In the genomic region with DNA sequence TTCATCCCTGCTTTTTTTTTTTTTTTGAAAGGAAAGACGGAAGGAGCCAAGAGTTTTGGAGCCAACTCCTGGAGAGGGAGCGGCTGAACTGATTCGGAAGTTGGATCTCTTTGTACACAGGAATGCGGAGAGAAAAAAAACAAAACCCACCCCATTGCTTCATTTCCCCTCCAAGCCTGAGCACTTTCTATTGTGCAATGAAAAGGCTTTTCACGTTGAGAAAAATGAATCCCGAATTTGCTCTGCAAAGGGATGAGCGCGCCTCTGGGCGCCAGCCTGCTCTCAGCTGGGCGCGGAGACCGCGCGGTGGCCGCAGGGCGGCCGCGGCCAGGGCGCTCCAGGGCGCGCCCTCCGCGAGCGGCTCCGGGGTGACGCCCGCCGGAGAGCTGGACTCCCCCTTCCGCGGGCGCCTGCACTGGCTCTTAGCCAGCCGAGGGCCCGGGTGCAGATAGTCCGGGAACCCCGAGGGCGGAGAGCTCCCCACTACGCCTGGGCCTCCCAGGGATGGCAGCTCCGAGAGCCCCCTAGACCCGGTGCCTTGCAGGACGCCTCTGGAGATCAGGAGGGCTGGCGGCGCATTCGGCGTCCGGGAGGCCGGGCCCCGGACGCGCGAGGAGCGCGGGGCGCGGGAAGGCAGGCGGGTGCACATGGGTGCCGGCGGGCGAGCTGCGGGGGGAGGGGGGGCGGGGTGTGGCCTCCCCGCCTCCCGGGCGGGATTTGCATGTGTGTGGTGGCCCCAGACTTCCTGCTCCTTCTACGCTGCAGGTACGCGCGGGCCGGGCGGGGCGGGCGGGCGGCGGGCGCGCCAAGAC, we compare ENCODE assay signal across 1 cellular context.
TF ChIP-seq lines count a peak whose summit lies in the region.

A gene (plus strand): TSS at position 739 of the 812 bp plus-strand sequence. CDS start 281 bp downstream, outside the sequence.

TF ChIP-seq in K562, 482 proteins besides CTCF, POLR2A, EP300 and RAD21 (continued from another document):
- TF ChIP-seq, protein P1, sequence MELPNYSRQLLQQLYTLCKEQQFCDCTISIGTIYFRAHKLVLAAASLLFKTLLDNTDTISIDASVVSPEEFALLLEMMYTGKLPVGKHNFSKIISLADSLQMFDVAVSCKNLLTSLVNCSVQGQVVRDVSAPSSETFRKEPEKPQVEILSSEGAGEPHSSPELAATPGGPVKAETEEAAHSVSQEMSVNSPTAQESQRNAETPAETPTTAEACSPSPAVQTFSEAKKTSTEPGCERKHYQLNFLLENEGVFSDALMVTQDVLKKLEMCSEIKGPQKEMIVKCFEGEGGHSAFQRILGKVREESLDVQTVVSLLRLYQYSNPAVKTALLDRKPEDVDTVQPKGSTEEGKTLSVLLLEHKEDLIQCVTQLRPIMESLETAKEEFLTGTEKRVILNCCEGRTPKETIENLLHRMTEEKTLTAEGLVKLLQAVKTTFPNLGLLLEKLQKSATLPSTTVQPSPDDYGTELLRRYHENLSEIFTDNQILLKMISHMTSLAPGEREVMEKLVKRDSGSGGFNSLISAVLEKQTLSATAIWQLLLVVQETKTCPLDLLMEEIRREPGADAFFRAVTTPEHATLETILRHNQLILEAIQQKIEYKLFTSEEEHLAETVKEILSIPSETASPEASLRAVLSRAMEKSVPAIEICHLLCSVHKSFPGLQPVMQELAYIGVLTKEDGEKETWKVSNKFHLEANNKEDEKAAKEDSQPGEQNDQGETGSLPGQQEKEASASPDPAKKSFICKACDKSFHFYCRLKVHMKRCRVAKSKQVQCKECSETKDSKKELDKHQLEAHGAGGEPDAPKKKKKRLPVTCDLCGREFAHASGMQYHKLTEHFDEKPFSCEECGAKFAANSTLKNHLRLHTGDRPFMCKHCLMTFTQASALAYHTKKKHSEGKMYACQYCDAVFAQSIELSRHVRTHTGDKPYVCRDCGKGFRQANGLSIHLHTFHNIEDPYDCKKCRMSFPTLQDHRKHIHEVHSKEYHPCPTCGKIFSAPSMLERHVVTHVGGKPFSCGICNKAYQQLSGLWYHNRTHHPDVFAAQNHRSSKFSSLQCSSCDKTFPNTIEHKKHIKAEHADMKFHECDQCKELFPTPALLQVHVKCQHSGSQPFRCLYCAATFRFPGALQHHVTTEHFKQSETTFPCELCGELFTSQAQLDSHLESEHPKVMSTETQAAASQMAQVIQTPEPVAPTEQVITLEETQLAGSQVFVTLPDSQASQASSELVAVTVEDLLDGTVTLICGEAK (IDR thresholded peaks at IDR 0.05) = peak; percentile 41; the same call in 1 of the 2 replicates
- TF ChIP-seq, protein P1 (CRISPR knock-in tag; IDR thresholded peaks at IDR 0.05) = no peak
- TF ChIP-seq ZNF140 (CRISPR knock-in tag; IDR thresholded peaks at IDR 0.05) (no peak), RUNX1 (IDR thresholded peaks at IDR 0.05; ENCODE audit: low read depth) (no peak), PHF8 (IDR thresholded peaks at IDR 0.05; ENCODE audit: borderline replicate concordance, low read length) (peak; percentile 43; the same call in 1 of the 2 replicates), RBFOX2 (IDR thresholded peaks at IDR 0.05; ENCODE audit: low read depth, low read length) (peak; percentile 71), GATAD2B (IDR thresholded peaks at IDR 0.05; ENCODE audit: borderline replicate concordance) (0 out of 2 replicates have a peak, but pooled peaks have one; percentile 53)
- TF ChIP-seq, protein P2, sequence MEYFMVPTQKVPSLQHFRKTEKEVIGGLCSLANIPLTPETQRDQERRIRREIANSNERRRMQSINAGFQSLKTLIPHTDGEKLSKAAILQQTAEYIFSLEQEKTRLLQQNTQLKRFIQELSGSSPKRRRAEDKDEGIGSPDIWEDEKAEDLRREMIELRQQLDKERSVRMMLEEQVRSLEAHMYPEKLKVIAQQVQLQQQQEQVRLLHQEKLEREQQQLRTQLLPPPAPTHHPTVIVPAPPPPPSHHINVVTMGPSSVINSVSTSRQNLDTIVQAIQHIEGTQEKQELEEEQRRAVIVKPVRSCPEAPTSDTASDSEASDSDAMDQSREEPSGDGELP (CRISPR knock-in tag; IDR thresholded peaks at IDR 0.05; ENCODE audit: borderline replicate concordance) = peak; percentile 13; the same call in 1 of the 2 replicates
- TF ChIP-seq, protein P3, sequence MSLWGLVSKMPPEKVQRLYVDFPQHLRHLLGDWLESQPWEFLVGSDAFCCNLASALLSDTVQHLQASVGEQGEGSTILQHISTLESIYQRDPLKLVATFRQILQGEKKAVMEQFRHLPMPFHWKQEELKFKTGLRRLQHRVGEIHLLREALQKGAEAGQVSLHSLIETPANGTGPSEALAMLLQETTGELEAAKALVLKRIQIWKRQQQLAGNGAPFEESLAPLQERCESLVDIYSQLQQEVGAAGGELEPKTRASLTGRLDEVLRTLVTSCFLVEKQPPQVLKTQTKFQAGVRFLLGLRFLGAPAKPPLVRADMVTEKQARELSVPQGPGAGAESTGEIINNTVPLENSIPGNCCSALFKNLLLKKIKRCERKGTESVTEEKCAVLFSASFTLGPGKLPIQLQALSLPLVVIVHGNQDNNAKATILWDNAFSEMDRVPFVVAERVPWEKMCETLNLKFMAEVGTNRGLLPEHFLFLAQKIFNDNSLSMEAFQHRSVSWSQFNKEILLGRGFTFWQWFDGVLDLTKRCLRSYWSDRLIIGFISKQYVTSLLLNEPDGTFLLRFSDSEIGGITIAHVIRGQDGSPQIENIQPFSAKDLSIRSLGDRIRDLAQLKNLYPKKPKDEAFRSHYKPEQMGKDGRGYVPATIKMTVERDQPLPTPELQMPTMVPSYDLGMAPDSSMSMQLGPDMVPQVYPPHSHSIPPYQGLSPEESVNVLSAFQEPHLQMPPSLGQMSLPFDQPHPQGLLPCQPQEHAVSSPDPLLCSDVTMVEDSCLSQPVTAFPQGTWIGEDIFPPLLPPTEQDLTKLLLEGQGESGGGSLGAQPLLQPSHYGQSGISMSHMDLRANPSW (CRISPR knock-in tag; IDR thresholded peaks at IDR 0.05) = no peak
- TF ChIP-seq, protein P4, sequence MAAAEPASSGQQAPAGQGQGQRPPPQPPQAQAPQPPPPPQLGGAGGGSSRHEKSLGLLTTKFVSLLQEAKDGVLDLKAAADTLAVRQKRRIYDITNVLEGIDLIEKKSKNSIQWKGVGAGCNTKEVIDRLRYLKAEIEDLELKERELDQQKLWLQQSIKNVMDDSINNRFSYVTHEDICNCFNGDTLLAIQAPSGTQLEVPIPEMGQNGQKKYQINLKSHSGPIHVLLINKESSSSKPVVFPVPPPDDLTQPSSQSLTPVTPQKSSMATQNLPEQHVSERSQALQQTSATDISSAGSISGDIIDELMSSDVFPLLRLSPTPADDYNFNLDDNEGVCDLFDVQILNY (CRISPR knock-in tag; IDR thresholded peaks at IDR 0.05) = no peak
